Comparison of ENCODE assay signal across 17 cellular contexts in the genomic region with DNA sequence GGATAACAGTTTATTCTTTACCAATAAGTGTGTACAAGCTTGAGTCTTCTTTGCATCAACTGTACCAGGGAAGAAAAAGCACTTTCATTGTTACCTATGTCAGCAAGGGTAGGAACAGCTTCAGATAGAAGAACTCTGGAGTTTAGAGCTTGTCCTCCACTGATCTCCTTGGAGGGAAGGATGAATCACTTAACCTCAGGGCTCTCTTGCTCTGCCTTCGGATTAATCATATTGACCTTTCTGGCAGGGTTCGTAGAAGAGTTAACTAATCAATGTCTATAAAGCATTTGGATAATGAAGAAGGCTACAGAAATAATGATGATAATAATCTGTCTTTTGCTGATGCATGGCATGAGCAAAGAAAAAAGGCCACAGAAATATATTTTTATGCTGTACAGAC.
DNase-seq lines count a peak whose midpoint lies in the region; TF ChIP-seq lines count a peak whose summit lies in the region.
"Had no signal": no experiment of that assay in that cellular context is flagged by ENCODE, and none has a peak within 500 bp of the region (broad histone marks: within the 10 kb centered on the region; RNA-seq: fewer than 3 reads in every experiment).

No MANE protein-coding gene starts in this region.

- intact Hi-C loops in MCF 10A (cut with micrococcal nuclease): no loop called here
- intact Hi-C loops in mammary epithelial cell (cut with micrococcal nuclease): no loop called here

- H3K9me3 Mint-ChIP-seq in MCF 10A (ENCODE audit: unreplicated experiment): peaks cover 14% of the 10 kb centered on the region
- H3K9me3 Mint-ChIP-seq: CD4-positive, alpha-beta T cell; CD8-positive, alpha-beta T cell had no signal

- H3K27ac ChIP-seq in mammary epithelial cell (ENCODE audit: insufficient read depth, low read depth, low read length): no peak overlapping the region
- H3K27ac ChIP-seq: 22Rv1; A549; BLaER1 treated with 17β-estradiol and CSF1 and Interleukin-3, amounts not matched to agents 10 nM and 100 nM; C4-2B had no signal

- no peaks in the 10 kb centered on the region for H3K36me3 Mint-ChIP-seq in MCF 10A (ENCODE audit: insufficient read depth, unreplicated experiment)
- H3K36me3 Mint-ChIP-seq: CD8-positive, alpha-beta T cell had no signal

- peaks cover 20% of the 10 kb centered on the region for H3K4me1 Mint-ChIP-seq in MCF 10A (ENCODE audit: insufficient read depth, unreplicated experiment)
- H3K4me1 Mint-ChIP-seq: B cell had no signal

- CTCF ChIA-PET in MCF 10A (lab: Yijun Ruan, JAX): interaction anchor here (0.7 to 1.5 kb wide), 4 partner anchors 10 to 915 kb away, joined by 3 to 6 read pairs (median 4); no protein-coding TSS in a partner anchor
- CTCF ChIA-PET in mammary epithelial cell (lab: Charles Lee; ENCODE audit: low non-redundant PET): no interaction called here

- H3K4me3 ChIP-seq in mammary epithelial cell (replicated peaks in 1 of 3; ENCODE audit: insufficient read depth in 1 of 3, low read depth in 2 of 3, low read length in 3 of 3) (no peak overlapping the region), epithelial cell of esophagus (ENCODE audit: low read length) (no peak overlapping the region)
- H3K4me3 ChIP-seq: A549; BLaER1 treated with 17β-estradiol and CSF1 and Interleukin-3, amounts not matched to agents 10 nM and 100 nM had no signal

- no peaks in the 10 kb centered on the region for H3K79me2 ChIP-seq in mammary epithelial cell (ENCODE audit: insufficient read depth, low read length)

- H3K27me3 Mint-ChIP-seq in MCF 10A (ENCODE audit: insufficient read depth, unreplicated experiment): no peaks in the 10 kb centered on the region
- H3K27me3 Mint-ChIP-seq: B cell; CD4-positive, alpha-beta T cell had no signal

- H3K36me3 ChIP-seq in mammary epithelial cell (ENCODE audit: insufficient read depth, low read length): no peaks in the 10 kb centered on the region
- H3K36me3 ChIP-seq: BLaER1 treated with 17β-estradiol and CSF1 and Interleukin-3, amounts not matched to agents 10 nM and 100 nM had no signal

- H3K9me3 ChIP-seq in mammary epithelial cell (replicated peaks; ENCODE audit: insufficient read depth, low read length): peaks cover 7% of the 10 kb centered on the region
- H3K9me3 ChIP-seq: A549; BLaER1 treated with 17β-estradiol and CSF1 and Interleukin-3, amounts not matched to agents 10 nM and 100 nM; Caco-2 had no signal

- H3K27ac Mint-ChIP-seq in MCF 10A (ENCODE audit: low read depth, unreplicated experiment): no peak overlapping the region
- H3K27ac Mint-ChIP-seq: B cell; CD4-positive, alpha-beta T cell; CD8-positive, alpha-beta T cell had no signal

- H3K4me1 ChIP-seq in mammary epithelial cell (ENCODE audit: insufficient read depth, low read length): no peaks in the 10 kb centered on the region
- H3K4me1 ChIP-seq: A549; BLaER1 treated with 17β-estradiol and CSF1 and Interleukin-3, amounts not matched to agents 10 nM and 100 nM; Caco-2 had no signal

- H3K27me3 ChIP-seq in mammary epithelial cell (ENCODE audit: insufficient read depth, low read length): no peaks in the 10 kb centered on the region
- H3K27me3 ChIP-seq: BLaER1 treated with 17β-estradiol and CSF1 and Interleukin-3, amounts not matched to agents 10 nM and 100 nM had no signal

- no peak overlapping the region for H3K4me2 ChIP-seq in mammary epithelial cell (ENCODE audit: insufficient read depth, low read depth, low read length)
- H3K4me2 ChIP-seq: A549; BLaER1 treated with 17β-estradiol and CSF1 and Interleukin-3, amounts not matched to agents 10 nM and 100 nM had no signal

- no peak overlapping the region for H3K4me3 Mint-ChIP-seq in MCF 10A (ENCODE audit: unreplicated experiment)
- H3K4me3 Mint-ChIP-seq: B cell; CD4-positive, alpha-beta T cell; CD8-positive, alpha-beta T cell had no signal

- DNase-seq in MCF 10A (ENCODE audit: unreplicated experiment) (peak; percentile 38), mammary epithelial cell (no peak), T1000 (lab: John Stamatoyannopoulos, UW) (peak; percentile 11), epithelial cell of esophagus (ENCODE audit: low read depth) (peak; percentile 56), NCI-H526 treated with DMSO at 0.1 percent for 48 hours (lab: John Stamatoyannopoulos, UW) (no peak)
- no peak for DNase-seq in activated CD4-positive, CD25-positive, alpha-beta regulatory T cell (lab: John Stamatoyannopoulos, UW)
- DNase-seq: AML-193; Caco-2; Calu3; CD4-positive, alpha-beta T cell; CD8-positive, alpha-beta T cell; GF-D8 had no signal

- POLR2A ChIA-PET in MCF 10A (lab: Yijun Ruan, JAX): interaction anchor here (0.6 to 3.0 kb wide), 3 partner anchors 37 to 944 kb away, joined by 3 to 10 read pairs (median 3); no protein-coding TSS in a partner anchor

- dilution Hi-C loops in mammary epithelial cell (cut with HindIII; ENCODE audit: low sequenced_read_pairs): no loop called here

- BruUV-seq in MCF 10A (replicated peaks; lab: Mats Ljungman, UMichigan) (no TSS peak), mammary epithelial cell (replicated peaks; lab: Mats Ljungman, UMichigan) (no TSS peak)

- no peak overlapping the region for H2AFZ ChIP-seq in mammary epithelial cell (ENCODE audit: low read depth, low read length)

- no peak for TF ChIP-seq CTCF in MCF 10A (IDR thresholded peaks at IDR 0.05; ENCODE audit: unreplicated experiment)
- no peak for TF ChIP-seq CTCF in mammary epithelial cell (conservative IDR thresholded peaks at IDR 0.05 in 1 of 2, IDR thresholded peaks at IDR 0.05 in 1 of 2; ENCODE audit: extremely low read depth in 1 of 2, insufficient read depth in 1 of 2, low read depth in 1 of 2, low read length in 2 of 2)
- TF ChIP-seq CTCF in epithelial cell of esophagus (IDR thresholded peaks at IDR 0.05; ENCODE audit: insufficient read depth, low read depth, low read length, missing control alignments): no peak

- H4K20me1 ChIP-seq in mammary epithelial cell (ENCODE audit: insufficient read depth, low read length): no peaks in the 10 kb centered on the region
- H4K20me1 ChIP-seq: BLaER1 treated with 17β-estradiol and CSF1 and Interleukin-3, amounts not matched to agents 10 nM and 100 nM had no signal

- no peak overlapping the region for H3K9ac ChIP-seq in mammary epithelial cell (ENCODE audit: insufficient read depth, low read length)
- H3K9ac ChIP-seq: BLaER1 treated with 17β-estradiol and CSF1 and Interleukin-3, amounts not matched to agents 10 nM and 100 nM had no signal

- WGBS in mammary epithelial cell (ENCODE audit: low coverage, missing lambda C conversion rate): 14% methylated on average over 1 of the region's 2 CpGs

- in situ Hi-C loops in mammary epithelial cell (cut with MboI; ENCODE audit: low sequenced_read_pairs in 2 of 2): no loop called here

Comparison
In these comparisons a context has a peak if more than half of its experiments do, and no peak if none do; other contexts are left out.
1. DNase-seq: peak in MCF 10A (single experiment), T1000 (single experiment) and epithelial cell of esophagus (single experiment); none in mammary epithelial cell (single experiment), NCI-H526 treated with DMSO at 0.1 percent for 48 hours (single experiment) and activated CD4-positive, CD25-positive, alpha-beta regulatory T cell (0 of 4).